ENCODE assay signal across 8 cellular contexts in genomic region chr12:70242695-70243509, GRCh38. TPM values are rescaled to one million over a fixed set of nuclear protein-coding genes. Genes with fewer than 3 reads are reported as not detected.
A peak's percentile ranks its signal among the peaks of the same experiment; 100 is the strongest.
DNase-seq lines count a peak whose midpoint lies in the region; TF ChIP-seq lines count a peak whose summit lies in the region.

A gene with protein sequence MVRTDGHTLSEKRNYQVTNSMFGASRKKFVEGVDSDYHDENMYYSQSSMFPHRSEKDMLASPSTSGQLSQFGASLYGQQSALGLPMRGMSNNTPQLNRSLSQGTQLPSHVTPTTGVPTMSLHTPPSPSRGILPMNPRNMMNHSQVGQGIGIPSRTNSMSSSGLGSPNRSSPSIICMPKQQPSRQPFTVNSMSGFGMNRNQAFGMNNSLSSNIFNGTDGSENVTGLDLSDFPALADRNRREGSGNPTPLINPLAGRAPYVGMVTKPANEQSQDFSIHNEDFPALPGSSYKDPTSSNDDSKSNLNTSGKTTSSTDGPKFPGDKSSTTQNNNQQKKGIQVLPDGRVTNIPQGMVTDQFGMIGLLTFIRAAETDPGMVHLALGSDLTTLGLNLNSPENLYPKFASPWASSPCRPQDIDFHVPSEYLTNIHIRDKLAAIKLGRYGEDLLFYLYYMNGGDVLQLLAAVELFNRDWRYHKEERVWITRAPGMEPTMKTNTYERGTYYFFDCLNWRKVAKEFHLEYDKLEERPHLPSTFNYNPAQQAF (plus strand): TSS chr12:70243433. CDS start chr12:70278227, 34,794 bp downstream.

- TF ChIP-seq CTCF in foreskin fibroblast (IDR thresholded peaks at IDR 0.05; ENCODE audit: low read depth, low read length) (no peak), neural progenitor cell (IDR thresholded peaks at IDR 0.05) (no peak)

- peaks cover 5% of the 10 kb centered on the region for H3K9me3 Mint-ChIP-seq in neural progenitor cell

- H3K9ac ChIP-seq in neural progenitor cell (peak within 1 kb of the TSS; percentile 98), stomach smooth muscle (ENCODE audit: low read length in 2 of 2) (peak within 1 kb of the TSS; percentile 88 to 95)

- H3K27ac ChIP-seq in neural progenitor cell (peak within 1 kb of the TSS; percentile 100), stomach smooth muscle (ENCODE audit: low read length) (peak within 1 kb of the TSS; percentile 84)

- peak within 1 kb of the TSS; percentile 94 for H3K4me2 ChIP-seq in neural progenitor cell

- H3K27ac Mint-ChIP-seq in neural progenitor cell: peak within 1 kb of the TSS; percentile 100

- H3K4me1 Mint-ChIP-seq in neural progenitor cell: peaks cover 37% of the 10 kb centered on the region

- no peaks in the 10 kb centered on the region for H3K27me3 Mint-ChIP-seq in neural progenitor cell (ENCODE audit: insufficient read depth, low read depth)

- peak within 1 kb of the TSS; percentile 99 for H3K4me3 Mint-ChIP-seq in neural progenitor cell

- H3K79me2 ChIP-seq in neural progenitor cell (ENCODE audit: low read depth): peaks cover 86% of the 10 kb centered on the region

- DNase-seq in G401 (ENCODE audit: low spot score) (peak; percentile 90), HAP-1 (ENCODE audit: low spot score in 2 of 2) (peak; percentile 79 to 90), MG63 (peak; percentile 90), SIG-M5 treated with dmso at 0.1 percent for 504 hours (lab: John Stamatoyannopoulos, UW; ENCODE audit: unreplicated experiment) (peak; percentile 90), activated gamma-delta T cell treated with Interleukin-2 at 50 U/mL for 16 hours (peak; percentile 88), foreskin fibroblast (peak; percentile 93 to 95), neural progenitor cell (ENCODE audit: low spot score) (peak; percentile 93)

- no peaks in the 10 kb centered on the region for H3K9me3 ChIP-seq in HAP-1
- H3K9me3 ChIP-seq in MG63: no peaks in the 10 kb centered on the region
- H3K9me3 ChIP-seq in neural progenitor cell (ENCODE audit: low read depth): no peaks in the 10 kb centered on the region
- H3K9me3 ChIP-seq in stomach smooth muscle (ENCODE audit: control insufficient read depth in 2 of 2, low read length in 2 of 2): no peaks in the 10 kb centered on the region

- H3K4me1 ChIP-seq in HAP-1: peaks cover 24% of the 10 kb centered on the region
- H3K4me1 ChIP-seq in neural progenitor cell: peaks cover 33% of the 10 kb centered on the region
- H3K4me1 ChIP-seq in stomach smooth muscle (ENCODE audit: control insufficient read depth, insufficient read depth, low read length): peaks cover 8% of the 10 kb centered on the region

- in situ Hi-C loops in G401 (cut with HindIII; ENCODE audit: low sequenced_read_pairs): no loop called here
- in situ Hi-C loops in HAP-1 (cut with MboI; ENCODE audit: low sequenced_read_pairs): no loop called here

- peak within 1 kb of the TSS; percentile 99 for H2AFZ ChIP-seq in neural progenitor cell (replicated peaks)

- peaks cover 38% of the 10 kb centered on the region for H4K20me1 ChIP-seq in neural progenitor cell (ENCODE audit: low read depth)

- H3K27me3 ChIP-seq in HAP-1 (ENCODE audit: low read depth) (no peaks in the 10 kb centered on the region), MG63 (no peaks in the 10 kb centered on the region), neural progenitor cell (no peaks in the 10 kb centered on the region), stomach smooth muscle (ENCODE audit: control insufficient read depth in 1 of 2, insufficient read depth in 2 of 2, low read length in 2 of 2) (no peaks in the 10 kb centered on the region)

- peaks cover 38% of the 10 kb centered on the region for H3K36me3 Mint-ChIP-seq in neural progenitor cell

- H3K4me3 ChIP-seq in HAP-1 (peak within 1 kb of the TSS; percentile 81), MG63 (peak within 1 kb of the TSS; percentile 98), foreskin fibroblast (ENCODE audit: low read depth in 1 of 2, low read length in 2 of 2) (peak within 1 kb of the TSS; percentile 76 to 84), neural progenitor cell (peak within 1 kb of the TSS; percentile 91), stomach smooth muscle (ENCODE audit: low read length in 2 of 2) (peak within 1 kb of the TSS; percentile 93 to 94)

- H3F3A ChIP-seq in neural progenitor cell (ENCODE audit: low read depth): peaks cover 29% of the 10 kb centered on the region

- H3K36me3 ChIP-seq in HAP-1 (replicated peaks): peaks cover 12% of the 10 kb centered on the region
- H3K36me3 ChIP-seq in MG63: peaks cover 24% of the 10 kb centered on the region
- peaks cover 13% of the 10 kb centered on the region for H3K36me3 ChIP-seq in neural progenitor cell
- H3K36me3 ChIP-seq in stomach smooth muscle (ENCODE audit: control insufficient read depth in 2 of 2, insufficient read depth in 2 of 2, low read length in 2 of 2): peaks cover 2 to 12% of the 10 kb centered on the region in 2 donors

RNA-seq across cellular contexts. Expression of the gene that starts here (rescaled TPM):
- total RNA-seq in G401 (2014; rRNA removed; shearing (Covaris generic)): 114 and 162 TPM in 2 replicates
- 93.4 and 124 TPM in 2 replicates for total RNA-seq in MG63 (2014; rRNA removed; shearing (Covaris generic); ENCODE audit: low replicate concordance)
- 166 and 250 TPM in 2 replicates for total RNA-seq in neural progenitor cell (ENCODE audit: low replicate concordance)

Comparison
In these comparisons a context has a peak if more than half of its experiments do, and no peak if none do; other contexts are left out.
1. Peak in every context shown above with its lines: DNase-seq, H3K4me3 ChIP-seq and H3K27ac ChIP-seq.